ENCODE assay signal across 11 cellular contexts in the genomic region with DNA sequence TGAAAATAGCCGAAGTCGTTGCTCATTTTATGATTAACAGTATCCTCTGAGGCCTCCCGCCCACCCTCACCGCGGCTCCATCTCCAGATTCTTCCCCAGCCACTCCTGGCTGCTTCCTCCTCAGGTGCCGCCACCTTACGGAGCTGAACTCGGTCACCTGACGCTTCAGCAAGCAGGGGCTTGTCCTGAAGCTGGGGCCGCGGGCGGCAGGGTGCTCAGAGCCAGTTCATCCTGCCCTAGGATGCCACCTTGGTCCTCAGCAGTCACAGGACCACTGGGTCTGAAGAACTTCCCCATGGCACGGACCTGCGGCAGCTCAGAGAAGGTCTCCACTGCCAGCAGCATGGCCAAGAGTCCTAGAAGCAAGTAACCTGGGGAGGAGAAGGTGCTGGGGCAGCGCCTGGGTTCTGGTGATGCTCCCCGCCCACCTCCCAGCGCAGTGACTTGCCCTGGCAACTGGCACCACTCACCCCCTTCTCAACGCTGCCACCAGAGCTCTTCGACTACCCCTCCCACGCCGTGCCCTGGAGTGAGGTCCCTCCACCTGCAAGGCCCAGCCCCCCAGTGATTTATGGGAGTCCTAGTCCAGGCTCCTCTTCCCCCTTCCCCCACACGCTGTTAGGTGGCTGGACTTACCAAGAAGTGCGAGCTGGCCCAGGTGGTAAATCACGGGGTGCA. TPM values are rescaled to one million over a fixed set of nuclear protein-coding genes. Genes with fewer than 3 reads are reported as not detected.
A peak's percentile ranks its signal among the peaks of the same experiment; 100 is the strongest.
DNase-seq lines count a peak whose midpoint lies in the region; TF ChIP-seq lines count a peak whose summit lies in the region.
"Had no signal": no experiment of that assay in that cellular context is flagged by ENCODE, and none has a peak within 500 bp of the region (broad histone marks: within the 10 kb centered on the region; RNA-seq: fewer than 3 reads in every experiment).

No MANE protein-coding gene starts in this region.

- H3K27ac ChIP-seq in mesenchymal stem cell (ENCODE audit: low read length, poor library complexity, severe bottlenecking) (no peak overlapping the region), tibial artery (peak overlapping the region; percentile 3 to 31)
- H3K27ac ChIP-seq: 22Rv1 had no signal

- H3K9me3 ChIP-seq in mesenchymal stem cell (ENCODE audit: control insufficient read depth, low read length), result no peaks in the 10 kb centered on the region
- H3K9me3 ChIP-seq in tibial artery, result no peaks in the 10 kb centered on the region

- H3K27ac Mint-ChIP-seq in dendritic cell treated with granulocyte-macrophage colony-stimulating factor and Interleukin-4, amounts not matched to agents 40 ng/mL and 50 ng/mL, for 4 days, result peak overlapping the region; percentile 68
- H3K27ac Mint-ChIP-seq: memory B cell had no signal

- peak; percentile 54 for DNase-seq in DMS53 (lab: John Stamatoyannopoulos, UW)
- no peak for DNase-seq in DMS53 treated with DMSO at 0.1 percent for 48 hours (lab: John Stamatoyannopoulos, UW; ENCODE audit: unreplicated experiment)
- no peak for DNase-seq in mesenchymal stem cell
- peak in 1 of 2 donors; percentile 69 for DNase-seq in tibial artery
- no peak for DNase-seq in D341Med (ENCODE audit: low spot score)
- DNase-seq in ACHN, result no peak
- no peak for DNase-seq in HuH-7.5 (ENCODE audit: low spot score)
- DNase-seq: NCI-H1417 treated with DMSO at 0.1 percent for 48 hours had no signal

- peak overlapping the region; percentile 15 for H2AK5ac ChIP-seq in mesenchymal stem cell (ENCODE audit: low read length, severe bottlenecking)

- H3K4ac ChIP-seq in mesenchymal stem cell (ENCODE audit: low read depth in 1 of 2, low read length in 2 of 2), result peak overlapping the region in 1 of 2 experiments; percentile 68

- peaks cover 80% of the 10 kb centered on the region for H3K4me1 Mint-ChIP-seq in dendritic cell treated with granulocyte-macrophage colony-stimulating factor and Interleukin-4, amounts not matched to agents 40 ng/mL and 50 ng/mL, for 4 days (ENCODE audit: low read depth)

- H3K9me3 Mint-ChIP-seq in dendritic cell treated with granulocyte-macrophage colony-stimulating factor and Interleukin-4, amounts not matched to agents 40 ng/mL and 50 ng/mL, for 4 days, result no peaks in the 10 kb centered on the region
- H3K9me3 Mint-ChIP-seq: memory B cell had no signal

- no peak overlapping the region for H2AFZ ChIP-seq in mesenchymal stem cell (ENCODE audit: low read depth, low read length)

- TF ChIP-seq CTCF in tibial artery (IDR thresholded peaks at IDR 0.05), result no peak

- no peak overlapping the region for H2BK12ac ChIP-seq in mesenchymal stem cell (ENCODE audit: low read length in 2 of 2)

- no peak overlapping the region for H2BK120ac ChIP-seq in mesenchymal stem cell (ENCODE audit: low read depth, low read length)

- peak overlapping the region; percentile 74 for H3K4me2 ChIP-seq in mesenchymal stem cell (ENCODE audit: low read length, poor library complexity, severe bottlenecking)

- no peak overlapping the region for H4K91ac ChIP-seq in mesenchymal stem cell (ENCODE audit: low read length)

- H3K27me3 Mint-ChIP-seq in dendritic cell treated with granulocyte-macrophage colony-stimulating factor and Interleukin-4, amounts not matched to agents 40 ng/mL and 50 ng/mL, for 4 days, result no peaks in the 10 kb centered on the region
- H3K27me3 Mint-ChIP-seq: memory B cell had no signal

- 80% methylated on average over 23 of the region's 24 CpGs for WGBS in mesenchymal stem cell

- H3K9ac ChIP-seq in mesenchymal stem cell (ENCODE audit: low read length), result no peak overlapping the region

- H4K8ac ChIP-seq in mesenchymal stem cell (ENCODE audit: low read length), result no peak overlapping the region

- no peaks in the 10 kb centered on the region for H3K27me3 ChIP-seq in mesenchymal stem cell (ENCODE audit: control insufficient read depth in 1 of 2, insufficient read depth in 1 of 2, low read length in 2 of 2)
- no peaks in the 10 kb centered on the region for H3K27me3 ChIP-seq in tibial artery

- H3K36me3 ChIP-seq in mesenchymal stem cell (ENCODE audit: control insufficient read depth in 1 of 2, insufficient read depth in 2 of 2, low read depth in 1 of 2, low read length in 2 of 2), result peaks cover 35 to 53% of the 10 kb centered on the region in 2 experiments
- H3K36me3 ChIP-seq in tibial artery, result peaks cover 37 to 66% (median 51%) of the 10 kb centered on the region in 3 donors

- peaks cover 13% of the 10 kb centered on the region for H3K79me1 ChIP-seq in mesenchymal stem cell (replicated peaks; ENCODE audit: low read length, poor library complexity, severe bottlenecking)

- intact Hi-C loops in dendritic cell treated with granulocyte-macrophage colony-stimulating factor and Interleukin-4, amounts not matched to agents 40 ng/mL and 50 ng/mL, for 4 days (cut with micrococcal nuclease), result no loop called here
- intact Hi-C loops in tibial artery (cut with DNase I; ENCODE audit: low total_unique reads), result no loop called here

- H3K14ac ChIP-seq in mesenchymal stem cell (ENCODE audit: low read length in 2 of 2), result no peak overlapping the region

- H2BK5ac ChIP-seq in mesenchymal stem cell (ENCODE audit: low read depth, low read length, poor library complexity, severe bottlenecking), result no peak overlapping the region

- H2BK15ac ChIP-seq in mesenchymal stem cell (ENCODE audit: low read depth, poor library complexity, severe bottlenecking), result no peak overlapping the region

- peaks cover 93% of the 10 kb centered on the region for H3K36me3 Mint-ChIP-seq in dendritic cell treated with granulocyte-macrophage colony-stimulating factor and Interleukin-4, amounts not matched to agents 40 ng/mL and 50 ng/mL, for 4 days (ENCODE audit: low read depth)

- no peak overlapping the region for H3K18ac ChIP-seq in mesenchymal stem cell (ENCODE audit: low read depth in 1 of 2, low read length in 2 of 2)

- peak overlapping the region; percentile 5 for H3K4me3 Mint-ChIP-seq in dendritic cell treated with granulocyte-macrophage colony-stimulating factor and Interleukin-4, amounts not matched to agents 40 ng/mL and 50 ng/mL, for 4 days
- H3K4me3 Mint-ChIP-seq: memory B cell had no signal

- in situ Hi-C loops in ACHN (cut with HindIII; ENCODE audit: low pct_ligation_motif_present, low pct_unique_long_range_greater_than_20kb, low sequenced_read_pairs), result no loop called here

- H3K4me3 ChIP-seq in mesenchymal stem cell (ENCODE audit: insufficient read depth in 1 of 2, low read depth in 1 of 2, low read length in 2 of 2), result peak overlapping the region in 1 of 2 experiments; percentile 9
- H3K4me3 ChIP-seq in tibial artery, result no peak overlapping the region

- no peak overlapping the region for H3K23ac ChIP-seq in mesenchymal stem cell (ENCODE audit: low read length in 2 of 2)

- peaks cover 40% of the 10 kb centered on the region for H3K4me1 ChIP-seq in mesenchymal stem cell (ENCODE audit: control insufficient read depth, insufficient read depth, low read depth, low read length)
- H3K4me1 ChIP-seq in tibial artery, result peaks cover 0 to 30% (median 21%) of the 10 kb centered on the region in 4 donors

RNA-seq across cellular contexts. Expression of a gene that starts 2.6 kb away (rescaled TPM):
- 0.04 TPM for polyA plus RNA-seq in mesenchymal stem cell (2013, experiment 1 of 2)
- 0.08 TPM for polyA plus RNA-seq in mesenchymal stem cell (2013, experiment 2 of 2)

RNA-seq across cellular contexts. Expression of a gene that starts 17.1 kb away (rescaled TPM):
- 22.5 TPM for polyA plus RNA-seq in mesenchymal stem cell (2013, experiment 1 of 2)
- polyA plus RNA-seq in mesenchymal stem cell (2013, experiment 2 of 2), result 22.6 TPM

RNA-seq across cellular contexts. Expression of a gene that starts 20.6 kb away (rescaled TPM):
- polyA plus RNA-seq in mesenchymal stem cell (2013, experiment 1 of 2), result 50.0 TPM
- 53.5 TPM for polyA plus RNA-seq in mesenchymal stem cell (2013, experiment 2 of 2)

RNA-seq across cellular contexts. Expression of a gene that starts 21.0 kb away (rescaled TPM):
- polyA plus RNA-seq in mesenchymal stem cell (2013, experiment 1 of 2), result 36.7 TPM
- polyA plus RNA-seq in mesenchymal stem cell (2013, experiment 2 of 2), result 36.1 TPM

RNA-seq across cellular contexts. Expression of a gene that starts 22.6 kb away (rescaled TPM):
- 21.5 TPM for polyA plus RNA-seq in mesenchymal stem cell (2013, experiment 1 of 2)
- 19.8 TPM for polyA plus RNA-seq in mesenchymal stem cell (2013, experiment 2 of 2)
